Comparison of ENCODE assay signal across 2 cellular contexts in genomic region chr2:111933900-111934299, GRCh38.
TF ChIP-seq lines count a peak whose summit lies in the region.

No MANE protein-coding gene starts in this region.

TF ChIP-seq in HEK293, 187 proteins besides CTCF, POLR2A, EP300 and RAD21:
- TF ChIP-seq ZNF146 (tag by site-specific recombination; IDR thresholded peaks at IDR 0.05), result peak; percentile 77; the same call in 1 of the 2 replicates

TF ChIP-seq in K562, 482 proteins besides CTCF, POLR2A, EP300 and RAD21:
- peak; percentile 91 for TF ChIP-seq ZNF146 (CRISPR knock-in tag; IDR thresholded peaks at IDR 0.05; ENCODE audit: unreplicated experiment)
